1 cellular context compared by ENCODE assay signal in genomic region chrX:125497667-125498066, GRCh38.
TF ChIP-seq lines count a peak whose summit lies in the region.

No MANE protein-coding gene starts in this region.

TF ChIP-seq in A549, 52 proteins besides CTCF, POLR2A, EP300 and RAD21 (continued from another document):
- TF ChIP-seq BCL3 (IDR thresholded peaks at IDR 0.05) (no peak), GATA3 (IDR thresholded peaks at IDR 0.05; ENCODE audit: borderline replicate concordance) (no peak)
